8 cellular contexts compared by ENCODE assay signal in genomic region chr10:63157845-63158624, GRCh38. TPM values are rescaled to one million over a fixed set of nuclear protein-coding genes. Genes with fewer than 3 reads are reported as not detected.
A peak's percentile ranks its signal among the peaks of the same experiment; 100 is the strongest.
DNase-seq lines count a peak whose midpoint lies in the region; ATAC-seq, FAIRE-seq and TF ChIP-seq lines count a peak whose summit lies in the region.

No MANE protein-coding gene starts in this region.

- H3K27me3 ChIP-seq in SU-DHL-6 (ENCODE audit: low read length), result no peaks in the 10 kb centered on the region

- H3K27ac ChIP-seq in SU-DHL-6 (ENCODE audit: low read depth, low read length) (no peak overlapping the region), kidney (ENCODE audit: low read depth in 2 of 2, low read length in 2 of 2) (no peak overlapping the region)

- DNase-seq in AG08395 (ENCODE audit: low spot score), result peak; percentile 75
- DNase-seq in GM12892 (ENCODE audit: insufficient read length), result no peak
- DNase-seq in NCI-H1417 treated with DMSO at 0.1 percent for 48 hours (lab: John Stamatoyannopoulos, UW), result peak; percentile 1
- peak; percentile 60 for DNase-seq in central memory CD4-positive, alpha-beta T cell
- DNase-seq in kidney, result no peak
- peak; percentile 4 to 9 for DNase-seq in stimulated activated CD8-positive, alpha-beta memory T cell treated with anti-CD3 and anti-CD28 coated beads, Interleukin-4, amount 100 ng/mL, for 4 hours (ENCODE audit: low read depth in 2 of 2, low spot score in 1 of 2)

- H4K20me1 ChIP-seq in SU-DHL-6 (ENCODE audit: low read depth, low read length), result no peaks in the 10 kb centered on the region

- H3K9me3 ChIP-seq in SU-DHL-6 (ENCODE audit: insufficient read depth, low read length) (no peaks in the 10 kb centered on the region), kidney (ENCODE audit: control insufficient read depth in 1 of 2, low read length in 2 of 2) (no peaks in the 10 kb centered on the region)

- no peak for TF ChIP-seq POLR2A in GM12892 (IDR thresholded peaks at IDR 0.05; ENCODE audit: low read depth, low read length)

- no peak overlapping the region for H2AFZ ChIP-seq in SU-DHL-6 (ENCODE audit: low read depth, low read length, severe bottlenecking)

- no peak overlapping the region for H3K9ac ChIP-seq in SU-DHL-6 (ENCODE audit: low read length)
- no peak overlapping the region for H3K9ac ChIP-seq in kidney (ENCODE audit: low read length in 2 of 2)

- H3K4me3 ChIP-seq in SU-DHL-6 (ENCODE audit: insufficient read depth, low read length, poor library complexity, severe bottlenecking) (no peak overlapping the region), kidney (ENCODE audit: low read length in 2 of 2) (no peak overlapping the region)

- H3K9me2 ChIP-seq in SU-DHL-6 (replicated peaks; ENCODE audit: insufficient read depth, low read length), result no peaks in the 10 kb centered on the region

- FAIRE-seq in GM12892 (lab: Jason Lieb, UNC), result peak; percentile 93
- FAIRE-seq in kidney (lab: Jason Lieb, UNC), result peak; percentile 3

- H3K79me2 ChIP-seq in SU-DHL-6 (ENCODE audit: insufficient read depth, low read length), result no peaks in the 10 kb centered on the region

- peaks cover 21% of the 10 kb centered on the region for H3F3A ChIP-seq in SU-DHL-6 (ENCODE audit: insufficient read depth)

- TF ChIP-seq CTCF in SU-DHL-6 (IDR thresholded peaks at IDR 0.05; ENCODE audit: insufficient read depth, low read length, poor library complexity, severe bottlenecking), result peak; percentile 87
- TF ChIP-seq CTCF in kidney (IDR thresholded peaks at IDR 0.05; ENCODE audit: borderline replicate concordance, extremely low read depth, insufficient read depth), result peak; percentile 78

- ATAC-seq in HG02852 (IDR thresholded peaks at IDR 0.05; ENCODE audit: unreplicated experiment), result peak; percentile 70

- intact Hi-C loops in kidney (cut with DNase I), result no loop called here

- H3K4me1 ChIP-seq in kidney (ENCODE audit: control insufficient read depth in 1 of 2, insufficient read depth in 1 of 2, low read depth in 1 of 2, low read length in 2 of 2), result no peaks in the 10 kb centered on the region

- H3K4me2 ChIP-seq in SU-DHL-6 (ENCODE audit: low read depth, low read length, poor library complexity, severe bottlenecking), result no peak overlapping the region

- 0 out of 2 replicates have a peak, but pooled peaks cover 3% of the 10 kb centered on the region for H3K36me3 ChIP-seq in SU-DHL-6 (ENCODE audit: low read length)
- peaks cover 7 to 9% of the 10 kb centered on the region in 2 donors for H3K36me3 ChIP-seq in kidney (ENCODE audit: control insufficient read depth in 1 of 2, insufficient read depth in 2 of 2, low read length in 2 of 2)

RNA-seq across cellular contexts. Expression of gene NRBF2, which starts 24.9 kb away (rescaled TPM):
- 31.8 TPM for polyA plus RNA-seq in GM12892 (2012; ENCODE audit: missing spikeins)
- 15.8 TPM for total RNA-seq in kidney
- 11.2 TPM for polyA plus RNA-seq in kidney (ENCODE audit: insufficient read depth, low read depth, low replicate concordance)

Comparison
In these comparisons a context has a peak if more than half of its experiments do, and no peak if none do; other contexts are left out.
1. DNase-seq: peak in AG08395 (single experiment), NCI-H1417 treated with DMSO at 0.1 percent for 48 hours (single experiment), central memory CD4-positive, alpha-beta T cell (single experiment) and stimulated activated CD8-positive, alpha-beta memory T cell treated with anti-CD3 and anti-CD28 coated beads, Interleukin-4, amount 100 ng/mL, for 4 hours (2 of 2); none in GM12892 (single experiment) and kidney (single experiment).